Comparison of ENCODE assay signal across 23 cellular contexts in genomic region chr2:1925928-1926327, GRCh38.
DNase-seq lines count a peak whose midpoint lies in the region; ATAC-seq and TF ChIP-seq lines count a peak whose summit lies in the region.
"Had no signal": no experiment of that assay in that cellular context is flagged by ENCODE, and none has a peak within 500 bp of the region (broad histone marks: within the 10 kb centered on the region; RNA-seq: fewer than 3 reads in every experiment).

No MANE protein-coding gene starts in this region.

- no peaks in the 10 kb centered on the region for H3F3A ChIP-seq in GM23338 (replicated peaks; ENCODE audit: low read depth)

- DNase-seq in GM23338 (ENCODE audit: low spot score) = no peak
- DNase-seq in coronary artery (ENCODE audit: low spot score) = peak; percentile 26
- DNase-seq in left kidney (ENCODE audit: low read depth, low spot score) = peak; percentile 32
- DNase-seq in occipital lobe (lab: John Stamatoyannopoulos, UW) = peak; percentile 23
- DNase-seq in hippocampal formation (lab: John Stamatoyannopoulos, UW) = no peak
- no peak for DNase-seq in DMS153 treated with DMSO at 0.1 percent for 48 hours (lab: John Stamatoyannopoulos, UW; ENCODE audit: unreplicated experiment)
- no peak for DNase-seq in RWPE1 (ENCODE audit: low spot score)
- DNase-seq: 8988T; ACHN; AML-193; BE2C; CD4-positive, alpha-beta T cell; CD8-positive, alpha-beta memory T cell; DMS 273 treated with DMSO at 0.1 percent for 48 hours; DMS53; DMS79 treated with DMSO at 0.1 percent for 48 hours; GF-D8; HFFc6 had no signal

- no peaks in the 10 kb centered on the region for H3K9me3 Mint-ChIP-seq in GM23338
- H3K9me3 Mint-ChIP-seq: CD4-positive, alpha-beta T cell; CD8-positive, alpha-beta memory T cell had no signal

- no peak overlapping the region for H3K4me2 ChIP-seq in GM23338
- H3K4me2 ChIP-seq: A549; BLaER1 treated with 17β-estradiol and CSF1 and Interleukin-3, amounts not matched to agents 10 nM and 100 nM had no signal

- no peak for ATAC-seq in GM23338
- ATAC-seq in GM21619 (IDR thresholded peaks at IDR 0.05; ENCODE audit: unreplicated experiment) = no peak
- ATAC-seq: A549 had no signal

- H3K79me2 ChIP-seq in GM23338 (replicated peaks; ENCODE audit: insufficient read depth) = no peaks in the 10 kb centered on the region

- no peaks in the 10 kb centered on the region for H4K20me1 ChIP-seq in GM23338 (replicated peaks; ENCODE audit: insufficient read depth)
- H4K20me1 ChIP-seq: BLaER1 treated with 17β-estradiol and CSF1 and Interleukin-3, amounts not matched to agents 10 nM and 100 nM had no signal

- CTCF ChIA-PET in RWPE1 (lab: Yijun Ruan, JAX) = no interaction called here

- H3K36me3 ChIP-seq in GM23338 (ENCODE audit: insufficient read depth) = no peaks in the 10 kb centered on the region
- H3K36me3 ChIP-seq: BE2C; BLaER1 treated with 17β-estradiol and CSF1 and Interleukin-3, amounts not matched to agents 10 nM and 100 nM; HAP-1 had no signal

- no peak overlapping the region for H3K4me3 ChIP-seq in GM23338
- H3K4me3 ChIP-seq in coronary artery = no peak overlapping the region
- H3K4me3 ChIP-seq: A549; BLaER1 treated with 17β-estradiol and CSF1 and Interleukin-3, amounts not matched to agents 10 nM and 100 nM; HAP-1 had no signal

- TF ChIP-seq CTCF in GM23338 (conservative IDR thresholded peaks at IDR 0.05; ENCODE audit: low read depth in 2 of 2) (no peak), coronary artery (IDR thresholded peaks at IDR 0.05) (no peak), RWPE1 (conservative IDR thresholded peaks at IDR 0.05; ENCODE audit: low read depth) (no peak)

- H3K4me1 ChIP-seq in GM23338 (ENCODE audit: insufficient read depth) = no peaks in the 10 kb centered on the region
- H3K4me1 ChIP-seq: A549, BE2C, HAP-1 had no signal

- POLR2A ChIA-PET in RWPE1 (lab: Yijun Ruan, JAX; ENCODE audit: low non-redundant PET) = no interaction called here

- H3K36me3 Mint-ChIP-seq in GM23338 (ENCODE audit: low read depth) = no peaks in the 10 kb centered on the region
- H3K36me3 Mint-ChIP-seq: CD14-positive monocyte; CD8-positive, alpha-beta memory T cell had no signal

- no peaks in the 10 kb centered on the region for H3K27me3 ChIP-seq in GM23338 (ENCODE audit: insufficient read depth)
- H3K27me3 ChIP-seq: BE2C; BLaER1 treated with 17β-estradiol and CSF1 and Interleukin-3, amounts not matched to agents 10 nM and 100 nM had no signal

- no peak overlapping the region for H3K27ac ChIP-seq in GM23338 (ENCODE audit: low read depth)
- no peak overlapping the region for H3K27ac ChIP-seq in coronary artery
- no peak overlapping the region for H3K27ac ChIP-seq in RWPE1
- H3K27ac ChIP-seq: A549; BLaER1 treated with 17β-estradiol and CSF1 and Interleukin-3, amounts not matched to agents 10 nM and 100 nM had no signal

- peak overlapping the region; percentile 69 for H2AFZ ChIP-seq in GM23338

- H3K4me3 Mint-ChIP-seq in GM23338 = no peak overlapping the region
- H3K4me3 Mint-ChIP-seq: CD14-positive monocyte; CD4-positive, alpha-beta T cell; CD8-positive, alpha-beta memory T cell; HFFc6 had no signal

- H3K27me3 Mint-ChIP-seq in GM23338 (ENCODE audit: insufficient read depth, low read depth, poor library complexity) = peaks cover 2% of the 10 kb centered on the region
- H3K27me3 Mint-ChIP-seq: CD4-positive, alpha-beta T cell had no signal

- no peaks in the 10 kb centered on the region for H3K9me2 ChIP-seq in GM23338 (ENCODE audit: insufficient read depth)

- no peak overlapping the region for H3K27ac Mint-ChIP-seq in GM23338
- H3K27ac Mint-ChIP-seq: CD4-positive, alpha-beta T cell; HFFc6 had no signal

- peaks cover 9% of the 10 kb centered on the region; the same call in 1 of the 3 replicates for H3K4me1 Mint-ChIP-seq in GM23338
- H3K4me1 Mint-ChIP-seq: CD14-positive monocyte had no signal

TF ChIP-seq in GM23338, 12 proteins besides CTCF, POLR2A, EP300 and RAD21 (continues in another document):
- TF ChIP-seq REST (IDR thresholded peaks at IDR 0.05; ENCODE audit: unreplicated experiment) (no peak), ETS1 (IDR thresholded peaks at IDR 0.05) (no peak), EZH2phosphoT487 (IDR thresholded peaks at IDR 0.05; ENCODE audit: unreplicated experiment) (no peak), STAT1 (IDR thresholded peaks at IDR 0.05; ENCODE audit: unreplicated experiment) (no peak), EZH2 (IDR thresholded peaks at IDR 0.05; ENCODE audit: low read depth, unreplicated experiment) (no peak), CREB1 (CRISPR knock-in tag; IDR thresholded peaks at IDR 0.05; ENCODE audit: low read depth) (no peak), NANOG (IDR thresholded peaks at IDR 0.05; ENCODE audit: borderline replicate concordance) (no peak), JUNB (IDR thresholded peaks at IDR 0.05; ENCODE audit: unreplicated experiment) (no peak)

Comparison
In these comparisons a context has a peak if more than half of its experiments do, and no peak if none do; other contexts are left out.
1. DNase-seq: peak in coronary artery (single experiment), left kidney (single experiment) and occipital lobe (single experiment); none in GM23338 (single experiment), hippocampal formation (0 of 2), DMS153 treated with DMSO at 0.1 percent for 48 hours (single experiment) and RWPE1 (single experiment).